Comparison of ENCODE assay signal across 1 cellular context in the genomic region with DNA sequence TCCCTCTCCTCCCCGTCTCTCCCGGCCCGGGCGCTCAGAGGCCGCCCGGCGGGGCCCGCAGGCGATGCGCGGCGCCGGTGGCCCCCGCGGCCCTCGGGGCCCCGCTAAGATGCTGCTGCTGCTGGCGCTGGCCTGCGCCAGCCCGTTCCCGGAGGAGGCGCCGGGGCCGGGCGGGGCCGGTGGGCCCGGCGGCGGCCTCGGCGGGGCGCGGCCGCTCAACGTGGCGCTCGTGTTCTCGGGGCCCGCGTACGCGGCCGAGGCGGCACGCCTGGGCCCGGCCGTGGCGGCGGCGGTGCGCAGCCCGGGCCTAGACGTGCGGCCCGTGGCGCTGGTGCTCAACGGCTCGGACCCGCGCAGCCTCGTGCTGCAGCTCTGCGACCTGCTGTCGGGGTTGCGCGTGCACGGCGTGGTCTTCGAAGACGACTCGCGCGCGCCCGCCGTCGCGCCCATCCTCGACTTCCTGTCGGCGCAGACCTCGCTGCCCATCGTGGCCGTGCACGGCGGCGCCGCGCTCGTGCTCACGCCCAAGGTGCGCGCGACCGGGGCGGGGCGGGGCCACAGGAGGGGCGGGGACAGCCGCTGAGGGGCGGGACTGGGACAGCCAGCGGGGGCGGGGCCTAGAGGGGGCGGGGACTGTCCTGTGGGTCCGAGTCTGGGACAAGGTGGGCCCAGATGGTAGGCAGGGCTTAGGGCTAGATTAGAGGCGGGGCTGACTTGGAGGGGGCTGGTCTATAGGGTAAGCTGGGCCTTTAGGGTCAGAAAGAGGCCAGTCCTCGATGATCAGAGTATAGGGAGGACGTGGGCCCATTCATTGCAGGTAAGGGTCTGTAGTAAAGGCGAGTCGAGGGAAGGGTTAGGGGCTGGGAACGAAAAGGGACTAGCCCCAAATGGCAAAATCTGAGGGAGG.
TF ChIP-seq lines count a peak whose summit lies in the region.

No MANE protein-coding gene starts in this region.

TF ChIP-seq in HepG2, 621 proteins besides CTCF, POLR2A, EP300 and RAD21 (continued from another document):
- TF ChIP-seq ZNF362 (CRISPR knock-in tag; IDR thresholded peaks at IDR 0.05; ENCODE audit: borderline replicate concordance) (no peak), AKNA (CRISPR knock-in tag; IDR thresholded peaks at IDR 0.05; ENCODE audit: borderline replicate concordance) (no peak), ZFY (CRISPR knock-in tag; IDR thresholded peaks at IDR 0.05) (peak; percentile 79), UBTF (CRISPR knock-in tag; IDR thresholded peaks at IDR 0.05) (peak; percentile 20; the same call in 1 of the 2 replicates), KLF15 (CRISPR knock-in tag; IDR thresholded peaks at IDR 0.05; ENCODE audit: borderline replicate concordance) (no peak), RFX3 (CRISPR knock-in tag; IDR thresholded peaks at IDR 0.05) (no peak), THYN1 (CRISPR knock-in tag; IDR thresholded peaks at IDR 0.05; ENCODE audit: borderline replicate concordance, low read depth) (no peak), SKI (IDR thresholded peaks at IDR 0.05; ENCODE audit: partially characterized antibody) (peak; percentile 39), GABPA (IDR thresholded peaks at IDR 0.05; ENCODE audit: low read depth, low read length) (peak; percentile 20; the same call in 1 of the 2 replicates), GABPA (CRISPR knock-in tag; IDR thresholded peaks at IDR 0.05; ENCODE audit: low read depth) (no peak), ZNF563 (CRISPR knock-in tag; IDR thresholded peaks at IDR 0.05) (peak; percentile 37; the same call in 1 of the 2 replicates), SIN3A (IDR thresholded peaks at IDR 0.05; ENCODE audit: borderline replicate concordance, low read depth, low read length) (no peak), CSRNP1 (CRISPR knock-in tag; IDR thresholded peaks at IDR 0.05) (no peak), SAP130 (CRISPR knock-in tag; IDR thresholded peaks at IDR 0.05; ENCODE audit: low read depth) (peak; percentile 48; the same call in 1 of the 2 replicates), ZFX (CRISPR knock-in tag; IDR thresholded peaks at IDR 0.05; ENCODE audit: low read depth) (peak; percentile 71)
- TF ChIP-seq, protein P1, sequence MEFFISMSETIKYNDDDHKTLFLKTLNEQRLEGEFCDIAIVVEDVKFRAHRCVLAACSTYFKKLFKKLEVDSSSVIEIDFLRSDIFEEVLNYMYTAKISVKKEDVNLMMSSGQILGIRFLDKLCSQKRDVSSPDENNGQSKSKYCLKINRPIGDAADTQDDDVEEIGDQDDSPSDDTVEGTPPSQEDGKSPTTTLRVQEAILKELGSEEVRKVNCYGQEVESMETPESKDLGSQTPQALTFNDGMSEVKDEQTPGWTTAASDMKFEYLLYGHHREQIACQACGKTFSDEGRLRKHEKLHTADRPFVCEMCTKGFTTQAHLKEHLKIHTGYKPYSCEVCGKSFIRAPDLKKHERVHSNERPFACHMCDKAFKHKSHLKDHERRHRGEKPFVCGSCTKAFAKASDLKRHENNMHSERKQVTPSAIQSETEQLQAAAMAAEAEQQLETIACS (CRISPR knock-in tag; IDR thresholded peaks at IDR 0.05) = peak; percentile 97
- TF ChIP-seq, protein P2, sequence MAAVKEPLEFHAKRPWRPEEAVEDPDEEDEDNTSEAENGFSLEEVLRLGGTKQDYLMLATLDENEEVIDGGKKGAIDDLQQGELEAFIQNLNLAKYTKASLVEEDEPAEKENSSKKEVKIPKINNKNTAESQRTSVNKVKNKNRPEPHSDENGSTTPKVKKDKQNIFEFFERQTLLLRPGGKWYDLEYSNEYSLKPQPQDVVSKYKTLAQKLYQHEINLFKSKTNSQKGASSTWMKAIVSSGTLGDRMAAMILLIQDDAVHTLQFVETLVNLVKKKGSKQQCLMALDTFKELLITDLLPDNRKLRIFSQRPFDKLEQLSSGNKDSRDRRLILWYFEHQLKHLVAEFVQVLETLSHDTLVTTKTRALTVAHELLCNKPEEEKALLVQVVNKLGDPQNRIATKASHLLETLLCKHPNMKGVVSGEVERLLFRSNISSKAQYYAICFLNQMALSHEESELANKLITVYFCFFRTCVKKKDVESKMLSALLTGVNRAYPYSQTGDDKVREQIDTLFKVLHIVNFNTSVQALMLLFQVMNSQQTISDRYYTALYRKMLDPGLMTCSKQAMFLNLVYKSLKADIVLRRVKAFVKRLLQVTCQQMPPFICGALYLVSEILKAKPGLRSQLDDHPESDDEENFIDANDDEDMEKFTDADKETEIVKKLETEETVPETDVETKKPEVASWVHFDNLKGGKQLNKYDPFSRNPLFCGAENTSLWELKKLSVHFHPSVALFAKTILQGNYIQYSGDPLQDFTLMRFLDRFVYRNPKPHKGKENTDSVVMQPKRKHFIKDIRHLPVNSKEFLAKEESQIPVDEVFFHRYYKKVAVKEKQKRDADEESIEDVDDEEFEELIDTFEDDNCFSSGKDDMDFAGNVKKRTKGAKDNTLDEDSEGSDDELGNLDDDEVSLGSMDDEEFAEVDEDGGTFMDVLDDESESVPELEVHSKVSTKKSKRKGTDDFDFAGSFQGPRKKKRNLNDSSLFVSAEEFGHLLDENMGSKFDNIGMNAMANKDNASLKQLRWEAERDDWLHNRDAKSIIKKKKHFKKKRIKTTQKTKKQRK (IDR thresholded peaks at IDR 0.05; ENCODE audit: low read length) = no peak
- TF ChIP-seq, protein P3, sequence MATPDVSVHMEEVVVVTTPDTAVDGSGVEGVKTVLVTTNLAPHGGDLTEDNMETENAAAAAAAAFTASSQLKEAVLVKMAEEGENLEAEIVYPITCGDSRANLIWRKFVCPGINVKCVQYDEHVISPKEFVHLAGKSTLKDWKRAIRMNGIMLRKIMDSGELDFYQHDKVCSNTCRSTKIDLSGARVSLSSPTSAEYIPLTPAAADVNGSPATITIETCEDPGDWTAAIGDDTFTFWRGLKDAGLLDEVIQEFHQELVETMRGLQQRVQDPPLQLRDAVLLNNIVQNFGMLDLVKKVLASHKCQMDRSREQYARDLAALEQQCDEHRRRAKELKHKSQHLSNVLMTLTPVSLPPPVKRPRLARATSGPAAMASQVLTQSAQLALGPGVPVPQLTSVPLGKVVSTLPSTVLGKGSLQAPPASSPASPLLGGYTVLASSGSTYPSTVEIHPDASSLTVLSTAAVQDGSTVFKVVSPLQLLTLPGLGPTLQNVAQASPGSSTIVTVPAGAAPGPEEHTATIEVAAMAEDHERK (CRISPR knock-in tag; IDR thresholded peaks at IDR 0.05; ENCODE audit: low read depth) = 0 out of 2 replicates have a peak, but pooled peaks have one; percentile 52
